In the genomic region with DNA sequence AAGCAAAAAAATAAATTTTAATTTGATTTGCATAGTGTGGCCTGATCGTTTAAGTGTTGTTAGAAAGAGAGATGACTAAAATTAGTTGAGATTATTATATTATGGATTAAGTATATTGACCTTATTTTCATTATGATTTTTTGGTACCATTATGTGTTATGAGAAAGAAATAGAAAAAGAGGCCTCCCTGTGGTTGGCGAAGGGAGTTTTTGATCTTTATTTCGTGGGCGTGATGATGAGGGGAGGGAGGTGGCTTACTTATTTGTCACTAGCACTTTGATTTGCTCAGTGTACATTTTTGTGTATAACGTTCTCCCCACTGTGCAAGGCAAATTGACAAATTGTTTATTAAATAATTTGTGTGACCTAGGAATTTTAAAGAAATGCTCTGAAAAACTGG, we compare ENCODE assay signal across 11 cellular contexts. TPM values are rescaled to one million over a fixed set of nuclear protein-coding genes. Genes with fewer than 3 reads are reported as not detected.
DNase-seq lines count a peak whose midpoint lies in the region; ATAC-seq and TF ChIP-seq lines count a peak whose summit lies in the region.
"Had no signal": no experiment of that assay in that cellular context is flagged by ENCODE, and none has a peak within 500 bp of the region (broad histone marks: within the 10 kb centered on the region; RNA-seq: fewer than 3 reads in every experiment).

No MANE protein-coding gene starts in this region.

- ATAC-seq in stimulated activated naive CD8-positive, alpha-beta T cell treated with anti-CD3 and anti-CD28 coated beads, Interleukin-15, Interleukin-2, amounts not matched to agents 100 U/mL and 50 U/mL, for 24 hours = peak; percentile 29
- ATAC-seq in GM19463 (IDR thresholded peaks at IDR 0.05; ENCODE audit: unreplicated experiment) = no peak
- ATAC-seq: Panc1 had no signal

- H3K9me3 Mint-ChIP-seq in activated CD4-positive, alpha-beta T cell treated with anti-CD3 and anti-CD28 coated beads, Interleukin-2, amount 10 ng/mL, durations not matched to agents 7 days and 5 days = no peaks in the 10 kb centered on the region
- H3K9me3 Mint-ChIP-seq in activated CD4-positive, alpha-beta T cell treated with anti-CD3 and anti-CD28 coated beads, Interleukin-2, amount 10 ng/mL, durations not matched to agents 24 days and 14 days = no peaks in the 10 kb centered on the region

- H3K4me3 Mint-ChIP-seq in activated CD4-positive, alpha-beta T cell treated with anti-CD3 and anti-CD28 coated beads, Interleukin-2, amount 10 ng/mL, durations not matched to agents 7 days and 5 days = no peak overlapping the region
- no peak overlapping the region for H3K4me3 Mint-ChIP-seq in activated CD4-positive, alpha-beta T cell treated with anti-CD3 and anti-CD28 coated beads, Interleukin-2, amount 10 ng/mL, durations not matched to agents 24 days and 14 days

- H3K36me3 Mint-ChIP-seq in activated CD4-positive, alpha-beta T cell treated with anti-CD3 and anti-CD28 coated beads, Interleukin-2, amount 10 ng/mL, durations not matched to agents 7 days and 5 days (ENCODE audit: low read depth) = no peaks in the 10 kb centered on the region
- no peaks in the 10 kb centered on the region for H3K36me3 Mint-ChIP-seq in activated CD4-positive, alpha-beta T cell treated with anti-CD3 and anti-CD28 coated beads, Interleukin-2, amount 10 ng/mL, durations not matched to agents 24 days and 14 days (ENCODE audit: low read depth)

- peak overlapping the region; percentile 20 for H3K27ac Mint-ChIP-seq in activated CD4-positive, alpha-beta T cell treated with anti-CD3 and anti-CD28 coated beads, Interleukin-2, amount 10 ng/mL, durations not matched to agents 7 days and 5 days
- H3K27ac Mint-ChIP-seq in activated CD4-positive, alpha-beta T cell treated with anti-CD3 and anti-CD28 coated beads, Interleukin-2, amount 10 ng/mL, durations not matched to agents 24 days and 14 days = no peak overlapping the region

- H3K4me1 Mint-ChIP-seq in activated CD4-positive, alpha-beta T cell treated with anti-CD3 and anti-CD28 coated beads, Interleukin-2, amount 10 ng/mL, durations not matched to agents 7 days and 5 days = peaks cover 20% of the 10 kb centered on the region
- H3K4me1 Mint-ChIP-seq in activated CD4-positive, alpha-beta T cell treated with anti-CD3 and anti-CD28 coated beads, Interleukin-2, amount 10 ng/mL, durations not matched to agents 24 days and 14 days = peaks cover 12% of the 10 kb centered on the region

- POLR2A ChIA-PET in activated CD4-positive, alpha-beta T cell treated with anti-CD3 and anti-CD28 coated beads, Interleukin-2, amount 10 ng/mL, durations not matched to agents 7 days and 5 days (lab: Charles Lee) = no interaction called here

- intact Hi-C loops in activated CD4-positive, alpha-beta T cell treated with anti-CD3 and anti-CD28 coated beads, Interleukin-2, amount 10 ng/mL, durations not matched to agents 24 days and 14 days (cut with micrococcal nuclease) = loop anchor here (1.0 kb wide), 1 partner anchor 35 kb away; no protein-coding TSS in a partner anchor

- no peak for DNase-seq in activated CD4-positive, alpha-beta T cell treated with anti-CD3 and anti-CD28 coated beads, Interleukin-2, amount 10 ng/mL, durations not matched to agents 7 days and 5 days
- DNase-seq in activated CD4-positive, alpha-beta T cell treated with anti-CD3 and anti-CD28 coated beads, Interleukin-2, amount 10 ng/mL, durations not matched to agents 24 days and 14 days = no peak
- DNase-seq in SK-N-MC (ENCODE audit: low read depth, low spot score) = no peak
- no peak for DNase-seq in fibroblast of the aortic adventitia (ENCODE audit: low read depth)
- peak; percentile 12 for DNase-seq in stimulated activated naive CD8-positive, alpha-beta T cell treated with anti-CD3 and anti-CD28 coated beads, Interleukin-15, Interleukin-2, amounts not matched to agents 100 U/mL and 50 U/mL, for 24 hours
- DNase-seq in activated CD4-positive, CD25-positive, alpha-beta regulatory T cell (lab: John Stamatoyannopoulos, UW) = no peak
- no peak for DNase-seq in NCI-H1930 (lab: John Stamatoyannopoulos, UW)
- DNase-seq: NCI-H1105 had no signal

- CTCF ChIA-PET in activated CD4-positive, alpha-beta T cell treated with anti-CD3 and anti-CD28 coated beads, Interleukin-2, amount 10 ng/mL, durations not matched to agents 7 days and 5 days (lab: Charles Lee) = no interaction called here

- H3K27ac ChIP-seq in SK-N-MC = no peak overlapping the region
- H3K27ac ChIP-seq: breast epithelium had no signal

- no peaks in the 10 kb centered on the region for H3K9me3 ChIP-seq in SK-N-MC (ENCODE audit: low read depth, low read length)
- H3K9me3 ChIP-seq: breast epithelium had no signal

- H3K36me3 ChIP-seq in SK-N-MC (ENCODE audit: insufficient read depth, low read length) = peaks cover 48% of the 10 kb centered on the region
- H3K36me3 ChIP-seq: breast epithelium had no signal

- H3K4me3 ChIP-seq in SK-N-MC (peak overlapping the region; percentile 95), fibroblast of the aortic adventitia (ENCODE audit: low read depth, low read length) (peak overlapping the region; percentile 23)
- H3K4me3 ChIP-seq: breast epithelium had no signal

- TF ChIP-seq CTCF in fibroblast of the aortic adventitia (IDR thresholded peaks at IDR 0.05; ENCODE audit: insufficient read depth, low read length) = peak; percentile 26

- peaks cover 46% of the 10 kb centered on the region for H3K27me3 Mint-ChIP-seq in activated CD4-positive, alpha-beta T cell treated with anti-CD3 and anti-CD28 coated beads, Interleukin-2, amount 10 ng/mL, durations not matched to agents 7 days and 5 days
- H3K27me3 Mint-ChIP-seq in activated CD4-positive, alpha-beta T cell treated with anti-CD3 and anti-CD28 coated beads, Interleukin-2, amount 10 ng/mL, durations not matched to agents 24 days and 14 days = peaks cover 53% of the 10 kb centered on the region

- H3K9ac ChIP-seq in SK-N-MC (ENCODE audit: insufficient read length) = peak overlapping the region; percentile 89

RNA-seq across cellular contexts. Expression of a gene that starts 2.8 kb away (rescaled TPM):
- total RNA-seq in activated CD4-positive, alpha-beta T cell treated with anti-CD3 and anti-CD28 coated beads, Interleukin-2, amount 10 ng/mL, durations not matched to agents 7 days and 5 days = under 1 TPM; 0.30 to 0.35 TPM
- total RNA-seq in activated CD4-positive, alpha-beta T cell treated with anti-CD3 and anti-CD28 coated beads, Interleukin-2, amount 10 ng/mL, durations not matched to agents 24 days and 14 days = 2.2 and 3.6 TPM in 2 replicates
- 30.9 and 119 TPM in 2 replicates for total RNA-seq in fibroblast of the aortic adventitia (ENCODE audit: low replicate concordance)
